Comparison of ENCODE assay signal across 17 cellular contexts in genomic region chr11:31000412-31000811, GRCh38.
DNase-seq lines count a peak whose midpoint lies in the region; ATAC-seq lines count a peak whose summit lies in the region.
"Had no signal": no experiment of that assay in that cellular context is flagged by ENCODE, and none has a peak within 500 bp of the region (broad histone marks: within the 10 kb centered on the region; RNA-seq: fewer than 3 reads in every experiment).

No MANE protein-coding gene starts in this region.

- peak; percentile 41 for DNase-seq in NCI-H2171 (lab: John Stamatoyannopoulos, UW)
- DNase-seq in NCI-H69 (lab: John Stamatoyannopoulos, UW) = peak; percentile 83
- peak; percentile 53 for DNase-seq in retina
- no peak for DNase-seq in NAMALWA (ENCODE audit: low spot score)
- no peak for DNase-seq in ureter (ENCODE audit: low spot score)
- DNase-seq: 8988T; ACHN; BE2C; C1 segment of cervical spinal cord; CD4-positive, alpha-beta memory T cell; CD4-positive, CD25-positive, alpha-beta regulatory T cell; CD8-positive, alpha-beta memory T cell; COR-L47; DMS 273 treated with DMSO at 0.1 percent for 48 hours; DMS79 treated with DMSO at 0.1 percent for 48 hours; GF-D8 had no signal

- ATAC-seq in HG03354 (IDR thresholded peaks at IDR 0.05; ENCODE audit: poor library complexity, severe bottlenecking, unreplicated experiment) = no peak

Comparison
In these comparisons a context has a peak if more than half of its experiments do, and no peak if none do; other contexts are left out.
1. DNase-seq: peak in NCI-H2171 (single experiment), NCI-H69 (single experiment) and retina (single experiment); none in NAMALWA (single experiment) and ureter (single experiment).